8 cellular contexts compared by ENCODE assay signal in the genomic region with DNA sequence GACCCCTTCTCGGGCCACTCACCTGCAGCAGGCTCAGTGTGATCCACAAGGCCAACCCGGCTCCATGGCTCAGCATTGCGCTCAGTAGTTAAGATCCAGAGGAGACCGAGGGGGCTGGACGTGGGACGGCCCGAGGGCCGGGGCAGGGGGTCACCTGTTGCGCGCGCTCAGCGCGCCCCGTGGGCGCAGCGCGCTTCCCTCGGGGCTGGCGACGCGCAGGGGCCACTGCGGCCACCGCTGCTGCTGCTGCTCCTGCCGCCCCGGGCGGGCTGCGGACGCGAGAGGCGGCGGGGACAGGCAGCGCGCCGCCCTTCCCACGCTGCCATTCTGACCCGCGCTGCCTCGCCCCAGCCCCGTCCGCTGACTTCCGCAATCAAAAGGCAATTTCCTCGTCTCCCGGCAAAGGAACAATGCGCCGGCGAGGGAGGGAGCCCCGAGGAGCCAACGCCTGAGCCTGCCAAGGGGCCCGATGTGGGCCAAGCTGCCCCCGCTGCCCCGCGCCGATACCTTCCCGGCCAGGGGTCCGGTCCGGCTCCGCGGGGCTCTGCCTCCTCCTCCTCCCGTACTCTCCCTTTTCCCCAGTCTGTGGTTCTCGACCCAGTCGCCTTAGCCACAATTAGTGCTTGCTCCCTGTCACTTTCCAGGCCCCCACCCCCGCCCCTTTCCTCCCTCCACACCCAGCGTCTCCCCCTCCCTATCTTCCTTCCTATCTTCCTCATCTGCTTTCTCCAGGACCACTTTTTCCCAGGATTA. TPM values are rescaled to one million over a fixed set of nuclear protein-coding genes. Genes with fewer than 3 reads are reported as not detected.
DNase-seq lines count a peak whose midpoint lies in the region; ATAC-seq and TF ChIP-seq lines count a peak whose summit lies in the region.

No MANE protein-coding gene starts in this region.

- H3K4me1 ChIP-seq in NT2/D1 (ENCODE audit: insufficient read depth, insufficient read length) (no peaks in the 10 kb centered on the region), liver (ENCODE audit: control insufficient read depth in 4 of 4, insufficient read depth in 4 of 4, low read length in 3 of 4) (peaks cover 0 to 11% (median 5%) of the 10 kb centered on the region in 4 donors), testis (no peaks in the 10 kb centered on the region)

- no peaks in the 10 kb centered on the region for H3K36me3 ChIP-seq in NT2/D1 (ENCODE audit: insufficient read depth, insufficient read length, low read length)
- no peaks in the 10 kb centered on the region for H3K36me3 ChIP-seq in liver (ENCODE audit: control insufficient read depth in 4 of 4, insufficient read depth in 3 of 4, low read depth in 1 of 4, low read length in 3 of 4)
- H3K36me3 ChIP-seq in testis (ENCODE audit: low read depth, missing control alignments) = no peaks in the 10 kb centered on the region

- peak overlapping the region; percentile 74 for H3K9ac ChIP-seq in NT2/D1 (ENCODE audit: insufficient read length, low read depth)
- no peak overlapping the region for H3K9ac ChIP-seq in liver (ENCODE audit: low read depth in 1 of 2, low read length in 2 of 2)

- peak; percentile 33 to 35 for DNase-seq in NCI-H2081 (lab: John Stamatoyannopoulos, UW)
- DNase-seq in NCI-H2081 treated with DMSO at 0.1 percent for 48 hours (lab: John Stamatoyannopoulos, UW) = no peak
- DNase-seq in NT2/D1 (ENCODE audit: low read depth, low spot score) = no peak
- DNase-seq in dedifferentiated amniotic fluid mesenchymal stem cell (ENCODE audit: extremely low spot score) = peak; percentile 17
- peak; percentile 17 for DNase-seq in testis
- no peak for DNase-seq in activated naive CD4-positive, alpha-beta T cell treated with anti-CD3 and anti-CD28 coated beads, Interleukin-2, amount 50 U/mL, for 16 hours

- no peak for TF ChIP-seq RAD21 in liver (IDR thresholded peaks at IDR 0.05)

- H3K9me3 ChIP-seq in NT2/D1 (ENCODE audit: insufficient read depth, low read length) (no peaks in the 10 kb centered on the region), liver (ENCODE audit: control insufficient read depth in 4 of 4, low read length in 3 of 4) (no peaks in the 10 kb centered on the region), testis (no peaks in the 10 kb centered on the region)

- intact Hi-C loops in testis (cut with DNase I; ENCODE audit: low total_unique reads) = no loop called here

- TF ChIP-seq CTCF in liver (IDR thresholded peaks at IDR 0.05; ENCODE audit: low read depth, low read length, missing input control) (no peak), testis (IDR thresholded peaks at IDR 0.05) (no peak)

- 2% methylated on average over 63 of the region's 63 CpGs for WGBS in liver
- WGBS in testis, 2 donors = 1 to 2% methylated on average over 13 to 63 of the region's 63 CpGs

- peak overlapping the region; percentile 65 for H3K4me3 ChIP-seq in NT2/D1 (ENCODE audit: insufficient read length, low read depth)
- H3K4me3 ChIP-seq in liver (ENCODE audit: low read depth in 1 of 3, low read length in 3 of 3) = peak overlapping the region; percentile 13 to 56 (median 50)
- peak overlapping the region; percentile 42 to 57 for H3K4me3 ChIP-seq in testis

- ATAC-seq in HG03442 (IDR thresholded peaks at IDR 0.05; ENCODE audit: unreplicated experiment) = no peak

- H3K27ac ChIP-seq in liver (ENCODE audit: low read depth in 1 of 2, low read length in 2 of 2) (peak overlapping the region in 1 of 2 donors; percentile 18), testis (no peak overlapping the region)

- no peak for TF ChIP-seq POLR2A in testis (IDR thresholded peaks at IDR 0.05)

- H3K27me3 ChIP-seq in NT2/D1 (ENCODE audit: insufficient read depth, insufficient read length) (peaks cover 44% of the 10 kb centered on the region), liver (ENCODE audit: control insufficient read depth in 4 of 4, insufficient read depth in 4 of 4, low read length in 3 of 4) (no peaks in the 10 kb centered on the region), testis (no peaks in the 10 kb centered on the region)

TF ChIP-seq in liver, 16 proteins besides CTCF, POLR2A, EP300 and RAD21:
- TF ChIP-seq REST (IDR thresholded peaks at IDR 0.05) (no peak), YY1 (IDR thresholded peaks at IDR 0.05) (no peak), MAX (IDR thresholded peaks at IDR 0.05) (no peak), FOXA1 (IDR thresholded peaks at IDR 0.05) (no peak), GABPA (IDR thresholded peaks at IDR 0.05 in 1 of 2, conservative IDR thresholded peaks at IDR 0.05 in 1 of 2) (no peak), EGR1 (IDR thresholded peaks at IDR 0.05; ENCODE audit: low read depth in 2 of 2) (no peak), HNF4A (conservative IDR thresholded peaks at IDR 0.05) (no peak), ZBTB33 (IDR thresholded peaks at IDR 0.05) (no peak), JUND (IDR thresholded peaks at IDR 0.05) (no peak), SP1 (IDR thresholded peaks at IDR 0.05) (no peak), HNF4G (IDR thresholded peaks at IDR 0.05) (no peak), FOXA2 (IDR thresholded peaks at IDR 0.05) (no peak), TAF1 (conservative IDR thresholded peaks at IDR 0.05) (no peak), NR2F2 (IDR thresholded peaks at IDR 0.05) (no peak)
TF ChIP-seq in liver: peak in this region for 0.

RNA-seq across cellular contexts. Expression of gene PTPRB, which starts 27.3 kb away (rescaled TPM):
- total RNA-seq in liver (10 to 100 TPM in 1 of 2 donors, 1 to 10 TPM in 1; 9.0 to 64.9 TPM), testis (10 to 100 TPM in 1 of 2 donors, 1 to 10 TPM in 1; 7.2 to 10.9 TPM)
- polyA plus RNA-seq in liver (1 to 10 TPM; 6.3 to 7.8 TPM), testis (ENCODE audit: insufficient read depth, low read depth, low replicate concordance) (5.3 TPM)

Comparison
In these comparisons a context has a peak if more than half of its experiments do, and no peak if none do; other contexts are left out.
1. DNase-seq: peak in NCI-H2081 (2 of 2), dedifferentiated amniotic fluid mesenchymal stem cell (single experiment) and testis (single experiment); none in NCI-H2081 treated with DMSO at 0.1 percent for 48 hours (single experiment), NT2/D1 (single experiment) and activated naive CD4-positive, alpha-beta T cell treated with anti-CD3 and anti-CD28 coated beads, Interleukin-2, amount 50 U/mL, for 16 hours (single experiment).
2. Peak in every context shown above with its lines, with median percentiles within 50 percentile points of each other: H3K4me3 ChIP-seq.